Comparison of ENCODE assay signal across 1 cellular context in genomic region chr16:63933841-63934240, GRCh38.
TF ChIP-seq lines count a peak whose summit lies in the region.

No MANE protein-coding gene starts in this region.

TF ChIP-seq in GM23338, 12 proteins besides CTCF, POLR2A, EP300 and RAD21 (continued from another document):
- TF ChIP-seq ZNF462 (CRISPR knock-in tag; IDR thresholded peaks at IDR 0.05) (peak; percentile 83; the same call in 1 of the 2 replicates), NANOG (IDR thresholded peaks at IDR 0.05; ENCODE audit: borderline replicate concordance) (peak; percentile 80; the same call in 1 of the 2 replicates)
TF ChIP-seq in GM23338: peak in this region for 2.
